In the genomic region with DNA sequence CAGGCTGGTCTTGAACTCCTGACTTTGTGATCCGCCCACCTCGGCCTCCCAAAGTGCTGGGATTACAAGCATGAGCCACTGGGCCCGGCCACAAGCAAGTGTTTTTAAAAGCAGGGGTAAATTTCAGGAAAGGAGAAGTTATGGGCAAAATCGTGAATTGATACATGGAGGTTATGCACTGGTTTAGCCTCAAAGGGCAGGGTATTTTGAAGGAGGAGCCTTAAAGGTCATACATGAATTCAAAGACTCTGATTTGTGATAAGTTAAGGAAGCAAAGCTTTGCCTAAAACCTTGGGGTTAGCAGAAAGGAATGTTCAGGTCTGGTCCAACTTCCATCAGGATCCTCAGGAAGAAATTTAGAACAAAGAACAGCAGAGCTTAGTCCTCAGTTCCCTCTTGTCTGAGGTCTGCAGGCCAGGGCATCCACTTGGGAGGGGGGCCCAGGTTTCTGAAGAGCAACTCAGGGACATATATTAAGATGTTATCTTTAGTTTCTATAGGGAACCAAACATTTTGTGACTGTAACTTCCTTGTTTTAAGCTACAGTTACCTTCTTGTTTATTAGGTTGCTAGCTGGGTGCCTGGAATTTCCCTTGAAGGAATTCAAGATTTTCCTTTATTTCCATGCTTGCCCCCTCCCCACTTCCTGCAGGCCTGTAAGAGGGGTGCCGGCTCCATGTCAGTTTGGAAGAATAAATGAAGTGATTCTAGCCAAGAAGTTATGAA, we compare ENCODE assay signal across 12 cellular contexts. TPM values are rescaled to one million over a fixed set of nuclear protein-coding genes. Genes with fewer than 3 reads are reported as not detected.
A peak's percentile ranks its signal among the peaks of the same experiment; 100 is the strongest.
DNase-seq lines count a peak whose midpoint lies in the region; ATAC-seq and TF ChIP-seq lines count a peak whose summit lies in the region.
"Had no signal": no experiment of that assay in that cellular context is flagged by ENCODE, and none has a peak within 500 bp of the region (broad histone marks: within the 10 kb centered on the region; RNA-seq: fewer than 3 reads in every experiment).

No MANE protein-coding gene starts in this region.

- no peaks in the 10 kb centered on the region for H3K27me3 Mint-ChIP-seq in CD8-positive, alpha-beta T cell (ENCODE audit: low read depth)
- H3K27me3 Mint-ChIP-seq in activated T-helper 1 cell treated with anti-CD3 and anti-CD28 coated beads, Interleukin-12 subunit alpha, Interleukin-12 subunit beta, Interleukin-2, Interleukin-4 antibody, amounts not matched to agents 30 ng/mL and 10 ng/mL and 1 ng/mL, durations not matched to agents 14 hours and 24 hours and 36 hours (ENCODE audit: insufficient read depth): peaks cover 1% of the 10 kb centered on the region
- no peaks in the 10 kb centered on the region for H3K27me3 Mint-ChIP-seq in nephron (ENCODE audit: low read depth)

- H3K9me3 ChIP-seq in CD8-positive, alpha-beta T cell (ENCODE audit: low read length): no peaks in the 10 kb centered on the region
- H3K9me3 ChIP-seq in MM.1S (replicated peaks; ENCODE audit: insufficient read depth, low read length): no peaks in the 10 kb centered on the region
- H3K9me3 ChIP-seq: heart left ventricle, stomach had no signal

- H2AFZ ChIP-seq in MM.1S (ENCODE audit: low read length): no peak overlapping the region

- H3F3A ChIP-seq in MM.1S (ENCODE audit: insufficient read depth, low read length): peaks cover 40% of the 10 kb centered on the region

- POLR2A ChIA-PET in CD8-positive, alpha-beta T cell (lab: Charles Lee): interaction anchor here (0.8 to 1.7 kb wide), 4 partner anchors 8 to 136 kb away, joined by 3 to 8 read pairs (median 4); no protein-coding TSS in a partner anchor

- no peaks in the 10 kb centered on the region for H3K9me3 Mint-ChIP-seq in CD8-positive, alpha-beta T cell
- no peaks in the 10 kb centered on the region for H3K9me3 Mint-ChIP-seq in activated T-helper 1 cell treated with anti-CD3 and anti-CD28 coated beads, Interleukin-12 subunit alpha, Interleukin-12 subunit beta, Interleukin-2, Interleukin-4 antibody, amounts not matched to agents 30 ng/mL and 10 ng/mL and 1 ng/mL, durations not matched to agents 14 hours and 24 hours and 36 hours
- no peaks in the 10 kb centered on the region for H3K9me3 Mint-ChIP-seq in nephron

- peaks cover 45% of the 10 kb centered on the region for H3K4me1 ChIP-seq in CD8-positive, alpha-beta T cell (ENCODE audit: insufficient read depth, low read length)
- H3K4me1 ChIP-seq in MM.1S (ENCODE audit: low read length): peaks cover 37% of the 10 kb centered on the region

- no peaks in the 10 kb centered on the region for H3K27me3 ChIP-seq in CD8-positive, alpha-beta T cell (ENCODE audit: insufficient read depth, low read length)
- H3K27me3 ChIP-seq in MM.1S (replicated peaks; ENCODE audit: insufficient read depth, low read length): no peaks in the 10 kb centered on the region
- H3K27me3 ChIP-seq: heart left ventricle, stomach had no signal

- H3K9me2 ChIP-seq in MM.1S (replicated peaks; ENCODE audit: insufficient read depth, low read length): no peaks in the 10 kb centered on the region

- H4K20me1 ChIP-seq in MM.1S (ENCODE audit: insufficient read depth, low read length): no peaks in the 10 kb centered on the region

- H3K9ac ChIP-seq in MM.1S (ENCODE audit: low read length): no peak overlapping the region

- ATAC-seq in CD8-positive, alpha-beta T cell: no peak
- ATAC-seq: heart left ventricle had no signal

- peaks cover 21% of the 10 kb centered on the region for H3K79me2 ChIP-seq in MM.1S (ENCODE audit: low read length)

- H3K27ac Mint-ChIP-seq in CD8-positive, alpha-beta T cell: peak overlapping the region; percentile 88
- peak overlapping the region; percentile 44 for H3K27ac Mint-ChIP-seq in activated T-helper 1 cell treated with anti-CD3 and anti-CD28 coated beads, Interleukin-12 subunit alpha, Interleukin-12 subunit beta, Interleukin-2, Interleukin-4 antibody, amounts not matched to agents 30 ng/mL and 10 ng/mL and 1 ng/mL, durations not matched to agents 14 hours and 24 hours and 36 hours
- peak overlapping the region; percentile 83 to 93 (median 86) for H3K27ac Mint-ChIP-seq in nephron

- DNase-seq in CD8-positive, alpha-beta T cell: no peak
- no peak for DNase-seq in MM.1S
- DNase-seq in activated T-helper 1 cell treated with anti-CD3 and anti-CD28 coated beads, Interleukin-12 subunit alpha, Interleukin-12 subunit beta, Interleukin-2, Interleukin-4 antibody, amounts not matched to agents 30 ng/mL and 10 ng/mL and 1 ng/mL, durations not matched to agents 14 hours and 24 hours and 36 hours (ENCODE audit: low spot score): no peak
- DNase-seq in COLO668 (lab: John Stamatoyannopoulos, UW; ENCODE audit: unreplicated experiment): no peak
- no peak for DNase-seq in NCI-H1694 treated with DMSO at 0.1 percent for 48 hours (lab: John Stamatoyannopoulos, UW)
- DNase-seq in SHP77 (lab: John Stamatoyannopoulos, UW): no peak
- DNase-seq in DMS114 treated with DMSO at 0.1 percent for 48 hours (lab: John Stamatoyannopoulos, UW; ENCODE audit: unreplicated experiment): no peak
- DNase-seq: heart left ventricle, NCI-H69, stomach had no signal

- no peak overlapping the region for H3K4me3 ChIP-seq in CD8-positive, alpha-beta T cell (ENCODE audit: low read depth, low read length)
- H3K4me3 ChIP-seq in MM.1S (ENCODE audit: low read length): no peak overlapping the region
- H3K4me3 ChIP-seq: heart left ventricle, stomach had no signal

- no peak overlapping the region for H3K4me2 ChIP-seq in MM.1S (ENCODE audit: low read depth, low read length)

- H3K27ac ChIP-seq in CD8-positive, alpha-beta T cell (ENCODE audit: low read depth, low read length): no peak overlapping the region
- peak overlapping the region; percentile 4; the same call in 1 of the 2 replicates for H3K27ac ChIP-seq in MM.1S (ENCODE audit: low read length)

- H3K4me3 Mint-ChIP-seq in CD8-positive, alpha-beta T cell: no peak overlapping the region
- no peak overlapping the region for H3K4me3 Mint-ChIP-seq in activated T-helper 1 cell treated with anti-CD3 and anti-CD28 coated beads, Interleukin-12 subunit alpha, Interleukin-12 subunit beta, Interleukin-2, Interleukin-4 antibody, amounts not matched to agents 30 ng/mL and 10 ng/mL and 1 ng/mL, durations not matched to agents 14 hours and 24 hours and 36 hours
- peak overlapping the region; percentile 67 to 83 (median 80) for H3K4me3 Mint-ChIP-seq in nephron

- CTCF ChIA-PET in CD8-positive, alpha-beta T cell (lab: Charles Lee): interaction anchor here (0.8 to 6.5 kb wide), 5 partner anchors 8 to 393 kb away, joined by 4 to 28 read pairs (median 5); partner anchors contain the start of gene ZNF775

- intact Hi-C loops in CD8-positive, alpha-beta T cell (cut with DNase I, micrococcal nuclease): loop anchor here (5.0 to 10.0 kb wide), 2 partner anchors 371 to 651 kb away; partner anchors contain the start of gene GIMAP5 (in 1 of the 2)
- intact Hi-C loops in activated T-helper 1 cell treated with anti-CD3 and anti-CD28 coated beads, Interleukin-12 subunit alpha, Interleukin-12 subunit beta, Interleukin-2, Interleukin-4 antibody, amounts not matched to agents 30 ng/mL and 10 ng/mL and 1 ng/mL, durations not matched to agents 14 hours and 24 hours and 36 hours (cut with micrococcal nuclease): no loop called here

- TF ChIP-seq CTCF in CD8-positive, alpha-beta T cell (IDR thresholded peaks at IDR 0.05): no peak
- TF ChIP-seq CTCF in MM.1S (IDR thresholded peaks at IDR 0.05; ENCODE audit: low read length): no peak
- no peak for TF ChIP-seq CTCF in nephron (IDR thresholded peaks at IDR 0.05; ENCODE audit: unreplicated experiment in 3 of 3)

- no peaks in the 10 kb centered on the region for H3K36me3 ChIP-seq in CD8-positive, alpha-beta T cell (ENCODE audit: insufficient read depth, low read length)
- H3K36me3 ChIP-seq in MM.1S (replicated peaks; ENCODE audit: insufficient read depth, low read length): 0 out of 2 replicates have a peak, but pooled peaks cover 4% of the 10 kb centered on the region

- peaks cover 11% of the 10 kb centered on the region for H3K36me3 Mint-ChIP-seq in CD8-positive, alpha-beta T cell
- H3K36me3 Mint-ChIP-seq in activated T-helper 1 cell treated with anti-CD3 and anti-CD28 coated beads, Interleukin-12 subunit alpha, Interleukin-12 subunit beta, Interleukin-2, Interleukin-4 antibody, amounts not matched to agents 30 ng/mL and 10 ng/mL and 1 ng/mL, durations not matched to agents 14 hours and 24 hours and 36 hours (ENCODE audit: low read depth): peaks cover 6% of the 10 kb centered on the region
- H3K36me3 Mint-ChIP-seq in nephron (ENCODE audit: low read depth): peaks cover 4% of the 10 kb centered on the region

- H3K4me1 Mint-ChIP-seq in CD8-positive, alpha-beta T cell (ENCODE audit: low read depth): peaks cover 68% of the 10 kb centered on the region
- H3K4me1 Mint-ChIP-seq in activated T-helper 1 cell treated with anti-CD3 and anti-CD28 coated beads, Interleukin-12 subunit alpha, Interleukin-12 subunit beta, Interleukin-2, Interleukin-4 antibody, amounts not matched to agents 30 ng/mL and 10 ng/mL and 1 ng/mL, durations not matched to agents 14 hours and 24 hours and 36 hours (ENCODE audit: low read depth): peaks cover 48% of the 10 kb centered on the region
- peaks cover 71% of the 10 kb centered on the region for H3K4me1 Mint-ChIP-seq in nephron

RNA-seq across cellular contexts. Expression of gene REPIN1, which starts 2.8 kb away (rescaled TPM):
- 10 to 100 TPM; 54.0 to 54.1 TPM for total RNA-seq in CD8-positive, alpha-beta T cell
- total RNA-seq in activated T-helper 1 cell treated with anti-CD3 and anti-CD28 coated beads, Interleukin-12 subunit alpha, Interleukin-12 subunit beta, Interleukin-2, Interleukin-4 antibody, amounts not matched to agents 30 ng/mL and 10 ng/mL and 1 ng/mL, durations not matched to agents 14 hours and 24 hours and 36 hours: 67.2 and 67.4 TPM in 2 replicates

RNA-seq across cellular contexts. Expression of gene ZNF775, which starts 13.3 kb away (rescaled TPM):
- total RNA-seq in CD8-positive, alpha-beta T cell: under 1 TPM; 0.33 to 0.58 TPM
- total RNA-seq in activated T-helper 1 cell treated with anti-CD3 and anti-CD28 coated beads, Interleukin-12 subunit alpha, Interleukin-12 subunit beta, Interleukin-2, Interleukin-4 antibody, amounts not matched to agents 30 ng/mL and 10 ng/mL and 1 ng/mL, durations not matched to agents 14 hours and 24 hours and 36 hours: 3.9 and 4.5 TPM in 2 replicates

RNA-seq across cellular contexts. Expression of gene RARRES2, which starts 24.4 kb away (rescaled TPM):
- not detected for total RNA-seq in CD8-positive, alpha-beta T cell
- total RNA-seq in activated T-helper 1 cell treated with anti-CD3 and anti-CD28 coated beads, Interleukin-12 subunit alpha, Interleukin-12 subunit beta, Interleukin-2, Interleukin-4 antibody, amounts not matched to agents 30 ng/mL and 10 ng/mL and 1 ng/mL, durations not matched to agents 14 hours and 24 hours and 36 hours: not detected in 2 replicates

RNA-seq across cellular contexts. Expression of gene ACTR3C, which starts 42.5 kb away (rescaled TPM):
- 1 to 10 TPM; 4.0 to 4.5 TPM for total RNA-seq in CD8-positive, alpha-beta T cell
- 8.2 and 9.8 TPM in 2 replicates for total RNA-seq in activated T-helper 1 cell treated with anti-CD3 and anti-CD28 coated beads, Interleukin-12 subunit alpha, Interleukin-12 subunit beta, Interleukin-2, Interleukin-4 antibody, amounts not matched to agents 30 ng/mL and 10 ng/mL and 1 ng/mL, durations not matched to agents 14 hours and 24 hours and 36 hours
- total RNA-seq: M059J had no signal

RNA-seq across cellular contexts. Expression of gene LRRC61, which starts 42.7 kb away (rescaled TPM):
- 10 to 100 TPM in 1 of 2 experiments, 1 to 10 TPM in 1; 8.4 to 10.8 TPM for total RNA-seq in CD8-positive, alpha-beta T cell
- total RNA-seq in activated T-helper 1 cell treated with anti-CD3 and anti-CD28 coated beads, Interleukin-12 subunit alpha, Interleukin-12 subunit beta, Interleukin-2, Interleukin-4 antibody, amounts not matched to agents 30 ng/mL and 10 ng/mL and 1 ng/mL, durations not matched to agents 14 hours and 24 hours and 36 hours: 24.9 and 26.1 TPM in 2 replicates
- total RNA-seq: M059J had no signal

Comparison
In these comparisons a context has a peak if more than half of its experiments do, and no peak if none do; other contexts are left out.
1. H3K4me3 Mint-ChIP-seq: peak in nephron (3 of 3); none in CD8-positive, alpha-beta T cell (single experiment) and activated T-helper 1 cell treated with anti-CD3 and anti-CD28 coated beads, Interleukin-12 subunit alpha, Interleukin-12 subunit beta, Interleukin-2, Interleukin-4 antibody, amounts not matched to agents 30 ng/mL and 10 ng/mL and 1 ng/mL, durations not matched to agents 14 hours and 24 hours and 36 hours (single experiment).
2. Peak in every context shown above with its lines, with median percentiles within 50 percentile points of each other: H3K27ac Mint-ChIP-seq.